Comparison of ENCODE assay signal across 1 cellular context in the genomic region with DNA sequence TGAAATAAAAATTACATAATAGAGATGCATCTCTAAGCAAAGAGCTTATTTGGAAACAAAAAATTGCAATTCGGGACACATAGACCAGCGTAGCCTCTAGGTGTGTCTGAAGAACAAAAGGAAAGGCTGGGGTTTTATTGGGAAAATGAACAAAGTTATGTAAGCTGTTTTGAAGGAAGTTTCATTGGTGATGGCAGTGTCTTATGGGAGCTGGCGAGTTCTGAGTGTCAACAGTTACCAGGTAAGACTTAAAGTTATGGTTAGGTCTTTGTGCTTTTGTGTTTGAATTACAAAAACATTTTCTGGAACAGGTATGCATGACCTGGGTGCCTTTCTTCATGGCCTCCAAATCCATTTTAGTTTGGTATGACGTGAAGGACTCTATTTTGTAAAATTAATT.
TF ChIP-seq lines count a peak whose summit lies in the region.

No MANE protein-coding gene starts in this region.

TF ChIP-seq in H1, 55 proteins besides CTCF, POLR2A, EP300 and RAD21 (continued from another document):
- TF ChIP-seq ZNF274 (IDR thresholded peaks at IDR 0.05; ENCODE audit: borderline replicate concordance, extremely low read depth, low read length) (no peak), SIRT6 (IDR thresholded peaks at IDR 0.05; ENCODE audit: low read length) (no peak), RFX5 (IDR thresholded peaks at IDR 0.05; ENCODE audit: borderline replicate concordance, low read depth, low read length) (peak; percentile 69)
